Comparison of ENCODE assay signal across 1 cellular context in the genomic region with DNA sequence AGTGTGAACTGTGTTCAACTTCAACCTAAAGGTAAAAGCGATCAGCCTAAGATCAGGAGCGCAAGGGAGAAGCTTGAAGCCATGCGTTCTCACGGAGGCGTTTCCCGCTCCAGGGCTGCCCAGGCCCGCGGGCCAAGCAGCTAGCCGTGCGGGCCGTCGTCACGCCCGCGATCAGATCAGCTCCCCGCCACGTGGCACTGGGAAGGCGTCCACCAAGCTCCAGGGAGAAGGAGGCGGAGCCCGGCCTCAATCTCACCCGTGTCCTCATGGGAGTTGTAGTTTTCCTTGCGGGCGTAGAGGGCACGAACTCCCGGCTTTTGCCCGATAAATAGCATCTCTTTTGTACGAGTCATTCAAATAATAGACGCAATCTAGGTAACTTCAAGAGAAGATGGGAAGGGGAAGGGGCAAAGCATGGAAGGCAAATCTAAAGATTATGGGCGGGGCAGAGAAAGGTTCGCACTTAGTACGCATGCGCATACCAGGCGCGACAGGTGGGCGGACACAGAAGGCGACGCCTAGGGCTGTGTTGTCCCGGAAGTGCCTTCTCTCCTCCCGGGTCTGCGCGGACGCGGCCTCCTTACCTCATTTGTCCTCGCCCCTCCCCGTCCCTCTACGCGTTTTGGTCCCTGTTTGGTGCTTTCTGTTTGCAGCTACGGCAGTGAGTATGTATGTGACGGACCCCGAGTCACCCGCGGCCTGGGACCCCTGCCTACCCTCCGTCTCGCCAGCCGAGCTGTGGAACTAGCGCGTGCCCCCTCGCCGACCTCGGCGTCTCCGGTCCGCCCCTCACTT.
TF ChIP-seq lines count a peak whose summit lies in the region.

No MANE protein-coding gene starts in this region.

TF ChIP-seq in GM12878, 131 proteins besides CTCF, POLR2A, EP300 and RAD21 (continued from another document):
- TF ChIP-seq PRDM15 (CRISPR knock-in tag; IDR thresholded peaks at IDR 0.05) = no peak
- TF ChIP-seq MTA3 (IDR thresholded peaks at IDR 0.05; ENCODE audit: borderline replicate concordance, low read length) = no peak
- TF ChIP-seq TBL1XR1 (IDR thresholded peaks at IDR 0.05; ENCODE audit: low read depth, low read length) = no peak
- no peak for TF ChIP-seq ZNF217 (IDR thresholded peaks at IDR 0.05)
- no peak; the same call in 1 of the 2 replicates for TF ChIP-seq IRF3 (IDR thresholded peaks at IDR 0.05)
- no peak for TF ChIP-seq JUND (IDR thresholded peaks at IDR 0.05; ENCODE audit: low read depth, low read length)
- no peak for TF ChIP-seq ZBED1 (IDR thresholded peaks at IDR 0.05; ENCODE audit: borderline replicate concordance)
- TF ChIP-seq SREBF1 (IDR thresholded peaks at IDR 0.05; ENCODE audit: low read length) = no peak
- TF ChIP-seq TCF7 (IDR thresholded peaks at IDR 0.05; ENCODE audit: borderline replicate concordance) = no peak
- TF ChIP-seq WRNIP1 (IDR thresholded peaks at IDR 0.05; ENCODE audit: borderline replicate concordance, low read depth, low read length) = no peak
- TF ChIP-seq FOXK2 (IDR thresholded peaks at IDR 0.05) = no peak
- no peak for TF ChIP-seq BRCA1 (IDR thresholded peaks at IDR 0.05; ENCODE audit: low read depth, low read length)
- TF ChIP-seq PML (IDR thresholded peaks at IDR 0.05; ENCODE audit: low read length) = peak; percentile 44; the same call in 1 of the 2 replicates
- TF ChIP-seq NR2C1 (IDR thresholded peaks at IDR 0.05) = peak; percentile 75
- TF ChIP-seq GABPA (IDR thresholded peaks at IDR 0.05; ENCODE audit: low read depth) = peak; percentile 58
- TF ChIP-seq, protein P1, sequence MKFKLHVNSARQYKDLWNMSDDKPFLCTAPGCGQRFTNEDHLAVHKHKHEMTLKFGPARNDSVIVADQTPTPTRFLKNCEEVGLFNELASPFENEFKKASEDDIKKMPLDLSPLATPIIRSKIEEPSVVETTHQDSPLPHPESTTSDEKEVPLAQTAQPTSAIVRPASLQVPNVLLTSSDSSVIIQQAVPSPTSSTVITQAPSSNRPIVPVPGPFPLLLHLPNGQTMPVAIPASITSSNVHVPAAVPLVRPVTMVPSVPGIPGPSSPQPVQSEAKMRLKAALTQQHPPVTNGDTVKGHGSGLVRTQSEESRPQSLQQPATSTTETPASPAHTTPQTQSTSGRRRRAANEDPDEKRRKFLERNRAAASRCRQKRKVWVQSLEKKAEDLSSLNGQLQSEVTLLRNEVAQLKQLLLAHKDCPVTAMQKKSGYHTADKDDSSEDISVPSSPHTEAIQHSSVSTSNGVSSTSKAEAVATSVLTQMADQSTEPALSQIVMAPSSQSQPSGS (IDR thresholded peaks at IDR 0.05; ENCODE audit: low read length) = no peak
- peak; percentile 98 for TF ChIP-seq MXI1 (IDR thresholded peaks at IDR 0.05; ENCODE audit: low read depth, low read length)
- no peak for TF ChIP-seq BCL11A (IDR thresholded peaks at IDR 0.05; ENCODE audit: low read depth, low read length)
- TF ChIP-seq TCF3 (IDR thresholded peaks at IDR 0.05; ENCODE audit: borderline replicate concordance, insufficient read depth, low read depth, low read length) = no peak
- TF ChIP-seq CREB1 (IDR thresholded peaks at IDR 0.05; ENCODE audit: low read depth) = peak; percentile 89
